ENCODE assay signal across 11 cellular contexts in the genomic region with DNA sequence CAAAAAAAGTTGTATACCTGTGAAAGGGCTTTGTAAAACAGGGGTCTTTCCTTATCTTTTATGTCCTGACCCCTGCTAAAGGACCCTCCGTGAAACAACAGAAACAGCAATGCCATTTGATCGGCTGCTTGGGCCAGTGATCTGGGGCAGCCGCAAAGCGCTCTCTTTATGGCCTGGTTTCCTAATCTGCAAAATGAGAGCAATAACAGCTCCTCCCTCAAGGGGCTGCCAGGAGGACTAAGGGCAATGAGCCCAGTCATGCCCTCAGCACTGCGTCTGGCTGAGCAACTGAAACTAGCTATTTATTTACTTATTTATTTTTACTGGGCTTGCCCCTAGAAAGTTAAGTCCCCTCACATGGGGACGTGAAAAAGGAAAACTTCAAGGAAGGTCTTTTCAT. TPM values are rescaled to one million over a fixed set of nuclear protein-coding genes. Genes with fewer than 3 reads are reported as not detected.
DNase-seq lines count a peak whose midpoint lies in the region; ATAC-seq and TF ChIP-seq lines count a peak whose summit lies in the region.
"Had no signal": no experiment of that assay in that cellular context is flagged by ENCODE, and none has a peak within 500 bp of the region (broad histone marks: within the 10 kb centered on the region; RNA-seq: fewer than 3 reads in every experiment).

No MANE protein-coding gene starts in this region.

- no peak overlapping the region for H2BK120ac ChIP-seq in mesenchymal stem cell (ENCODE audit: low read depth, low read length)

- H2BK12ac ChIP-seq in mesenchymal stem cell (ENCODE audit: low read length in 2 of 2) = no peak overlapping the region

- peak overlapping the region; percentile 87 for H3K27ac ChIP-seq in C4-2B
- peak overlapping the region; percentile 82 to 91 (median 86) for H3K27ac ChIP-seq in body of pancreas
- H3K27ac ChIP-seq in mesenchymal stem cell (ENCODE audit: low read length, poor library complexity, severe bottlenecking) = no peak overlapping the region

- WGBS in body of pancreas, 2 donors = 30 to 55% methylated on average over 6 of the region's 6 CpGs
- 90% methylated on average over 6 of the region's 6 CpGs for WGBS in mesenchymal stem cell

- H4K8ac ChIP-seq in mesenchymal stem cell (ENCODE audit: low read length) = no peak overlapping the region

- H3K9me3 Mint-ChIP-seq in effector memory CD8-positive, alpha-beta T cell = no peaks in the 10 kb centered on the region
- H3K9me3 Mint-ChIP-seq: activated T-helper 2 cell treated with anti-CD3 and anti-CD28 coated beads, Interferon-gamma antibody, Interleukin-2, Interleukin-4, amounts not matched to agents 10 μg/mL and 5 μg/mL and 100 μg/mL, durations not matched to agents 14 hours and 24 hours and 36 hours had no signal

- H3K4ac ChIP-seq in mesenchymal stem cell (ENCODE audit: low read depth in 1 of 2, low read length in 2 of 2) = no peak overlapping the region

- peaks cover 13 to 31% of the 10 kb centered on the region in 2 donors for H3K27me3 Mint-ChIP-seq in effector memory CD8-positive, alpha-beta T cell

- no peaks in the 10 kb centered on the region for H3K4me1 Mint-ChIP-seq in effector memory CD8-positive, alpha-beta T cell (ENCODE audit: low read depth in 2 of 2)

- H3K14ac ChIP-seq in mesenchymal stem cell (ENCODE audit: low read length in 2 of 2) = no peak overlapping the region

- H3K9me3 ChIP-seq in body of pancreas (no peaks in the 10 kb centered on the region), mesenchymal stem cell (ENCODE audit: control insufficient read depth, low read length) (no peaks in the 10 kb centered on the region)
- H3K9me3 ChIP-seq: tibial nerve had no signal

- H4K91ac ChIP-seq in mesenchymal stem cell (ENCODE audit: low read length) = no peak overlapping the region

- H2BK5ac ChIP-seq in mesenchymal stem cell (ENCODE audit: low read depth, low read length, poor library complexity, severe bottlenecking) = no peak overlapping the region

- peaks cover 20% of the 10 kb centered on the region for H3K4me1 ChIP-seq in body of pancreas
- H3K4me1 ChIP-seq in mesenchymal stem cell (ENCODE audit: control insufficient read depth, insufficient read depth, low read depth, low read length) = peaks cover 12% of the 10 kb centered on the region

- DNase-seq in NCI-H1105 (lab: John Stamatoyannopoulos, UW) (peak; percentile 60), body of pancreas (peak; percentile 62 to 80 (median 75)), mesenchymal stem cell (no peak)
- DNase-seq in stimulated activated CD4-positive, alpha-beta T cell treated with anti-CD3 and anti-CD28 coated beads, Interleukin-1b, Interleukin-23, amount 100 ng/mL, for 48 hours = no peak
- no peak for DNase-seq in activated CD8-positive, alpha-beta memory T cell treated with anti-CD3 and anti-CD28 coated beads, Interleukin-2, amount 50 U/mL, for 48 hours
- no peak for DNase-seq in effector memory CD8-positive, alpha-beta T cell
- DNase-seq: stimulated activated CD4-positive, alpha-beta T cell treated with anti-CD3 and anti-CD28 coated beads, Interleukin-15, amount 100 ng/mL, for 24 hours had no signal

- TF ChIP-seq CTCF in C4-2B (conservative IDR thresholded peaks at IDR 0.05) = no peak; the same call in 1 of the 2 replicates
- TF ChIP-seq CTCF in body of pancreas (IDR thresholded peaks at IDR 0.05) = peak in 2 of 7 experiments; percentile 14 to 33

- ATAC-seq in body of pancreas (peak; percentile 82), HG03469 (IDR thresholded peaks at IDR 0.05; ENCODE audit: unreplicated experiment) (no peak)
- no peak for ATAC-seq in effector memory CD8-positive, alpha-beta T cell (replicated peaks)

- H3K4me2 ChIP-seq in mesenchymal stem cell (ENCODE audit: low read length, poor library complexity, severe bottlenecking) = no peak overlapping the region

- H3K23ac ChIP-seq in mesenchymal stem cell (ENCODE audit: low read length in 2 of 2) = no peak overlapping the region

- H3K27me3 ChIP-seq in body of pancreas (no peaks in the 10 kb centered on the region), mesenchymal stem cell (ENCODE audit: control insufficient read depth in 1 of 2, insufficient read depth in 1 of 2, low read length in 2 of 2) (no peaks in the 10 kb centered on the region)
- H3K27me3 ChIP-seq: tibial nerve had no signal

- H3K9ac ChIP-seq in mesenchymal stem cell (ENCODE audit: low read length) = peak overlapping the region; percentile 27

- H3K36me3 Mint-ChIP-seq in effector memory CD8-positive, alpha-beta T cell (ENCODE audit: insufficient read depth) = peaks cover 2% of the 10 kb centered on the region

- no peak for TF ChIP-seq POLR2A in body of pancreas (IDR thresholded peaks at IDR 0.05)

- H2BK15ac ChIP-seq in mesenchymal stem cell (ENCODE audit: low read depth, poor library complexity, severe bottlenecking) = no peak overlapping the region

- H3K36me3 ChIP-seq in body of pancreas (replicated peaks in 1 of 2; ENCODE audit: insufficient read depth in 1 of 2, low read depth in 2 of 2) (no peaks in the 10 kb centered on the region), mesenchymal stem cell (ENCODE audit: control insufficient read depth in 1 of 2, insufficient read depth in 2 of 2, low read depth in 1 of 2, low read length in 2 of 2) (peaks cover 35 to 36% of the 10 kb centered on the region in 2 experiments)

- H3K18ac ChIP-seq in mesenchymal stem cell (ENCODE audit: low read depth in 1 of 2, low read length in 2 of 2) = no peak overlapping the region

- no peak overlapping the region for H3K4me3 ChIP-seq in body of pancreas
- no peak overlapping the region for H3K4me3 ChIP-seq in mesenchymal stem cell (ENCODE audit: insufficient read depth in 1 of 2, low read depth in 1 of 2, low read length in 2 of 2)
- H3K4me3 ChIP-seq: tibial nerve had no signal

- H2AK5ac ChIP-seq in mesenchymal stem cell (ENCODE audit: low read length, severe bottlenecking) = no peak overlapping the region

- H3K4me3 Mint-ChIP-seq in effector memory CD8-positive, alpha-beta T cell = no peak overlapping the region

- H3K79me1 ChIP-seq in mesenchymal stem cell (replicated peaks; ENCODE audit: low read length, poor library complexity, severe bottlenecking) = peaks cover 12% of the 10 kb centered on the region

- H3K27ac Mint-ChIP-seq in effector memory CD8-positive, alpha-beta T cell = no peak overlapping the region
- H3K27ac Mint-ChIP-seq: activated T-helper 2 cell treated with anti-CD3 and anti-CD28 coated beads, Interferon-gamma antibody, Interleukin-2, Interleukin-4, amounts not matched to agents 10 μg/mL and 5 μg/mL and 100 μg/mL, durations not matched to agents 14 hours and 24 hours and 36 hours had no signal

- no peak overlapping the region for H2AFZ ChIP-seq in mesenchymal stem cell (ENCODE audit: low read depth, low read length)

- intact Hi-C loops in body of pancreas (cut with DNase I) = loop anchor here (10.0 kb wide), 3 partner anchors 75 to 335 kb away; no protein-coding TSS in a partner anchor

RNA-seq across cellular contexts. Expression of a gene that starts 18.3 kb away (rescaled TPM):
- total RNA-seq in body of pancreas = 1 to 10 TPM; 4.4 to 4.9 TPM
- polyA plus RNA-seq in mesenchymal stem cell (2013, experiment 1 of 2) = 18.7 TPM
- polyA plus RNA-seq in mesenchymal stem cell (2013, experiment 2 of 2) = 18.7 TPM

RNA-seq across cellular contexts. Expression of a gene that starts 39.3 kb away (rescaled TPM):
- 10 to 100 TPM; 45.4 to 76.1 TPM for total RNA-seq in body of pancreas
- polyA plus RNA-seq in mesenchymal stem cell (2013, experiment 1 of 2) = 121 TPM
- polyA plus RNA-seq in mesenchymal stem cell (2013, experiment 2 of 2) = 123 TPM

RNA-seq across cellular contexts. Expression of a gene that starts 39.7 kb away (rescaled TPM):
- 10 to 100 TPM in 1 of 2 donors, 1 to 10 TPM in 1; 4.6 to 13.2 TPM for total RNA-seq in body of pancreas
- polyA plus RNA-seq in mesenchymal stem cell (2013, experiment 1 of 2) = 14.0 TPM
- 14.3 TPM for polyA plus RNA-seq in mesenchymal stem cell (2013, experiment 2 of 2)

Comparison
In these comparisons a context has a peak if more than half of its experiments do, and no peak if none do; other contexts are left out.
1. DNase-seq: peak in NCI-H1105 (single experiment) and body of pancreas (4 of 4); none in mesenchymal stem cell (single experiment), stimulated activated CD4-positive, alpha-beta T cell treated with anti-CD3 and anti-CD28 coated beads, Interleukin-1b, Interleukin-23, amount 100 ng/mL, for 48 hours (single experiment), activated CD8-positive, alpha-beta memory T cell treated with anti-CD3 and anti-CD28 coated beads, Interleukin-2, amount 50 U/mL, for 48 hours (single experiment) and effector memory CD8-positive, alpha-beta T cell (0 of 3).